Comparison of ENCODE assay signal across 6 cellular contexts in the genomic region with DNA sequence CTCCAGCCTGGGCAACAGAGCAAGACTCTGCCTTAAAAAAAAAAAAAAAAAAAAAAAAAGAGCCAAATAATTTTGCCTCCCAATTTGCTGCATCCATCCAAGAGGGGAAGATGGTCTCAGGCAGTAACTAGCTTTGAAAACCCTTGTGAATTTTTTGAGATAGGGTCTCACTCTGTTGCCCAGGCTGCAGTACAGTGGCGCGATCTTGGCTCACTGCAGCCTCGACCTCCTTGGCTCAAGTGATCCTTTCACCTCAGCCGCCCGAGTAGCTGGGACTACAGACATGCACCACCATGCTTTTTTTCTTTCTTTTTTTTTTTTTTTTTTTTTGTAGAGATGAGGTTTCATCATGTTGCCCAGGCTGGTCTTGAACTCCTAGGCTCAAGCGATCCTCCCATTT.
DNase-seq lines count a peak whose midpoint lies in the region; ATAC-seq and TF ChIP-seq lines count a peak whose summit lies in the region.
"Not testable (repeated sequence)": the region's sequence is repeated elsewhere in the genome, so short reads cannot be mapped to it uniquely, and the experiment has no call there.

No MANE protein-coding gene starts in this region.

- not testable (repeated sequence) for DNase-seq in body of pancreas; hepatocyte (ENCODE audit: low spot score); thyroid gland
- peak; percentile 5 for DNase-seq in sigmoid colon

- H2AFZ ChIP-seq in hepatocyte = not testable (repeated sequence)

- ATAC-seq in body of pancreas = not testable (repeated sequence)

- H3K9me3 ChIP-seq in BLaER1 treated with 17β-estradiol and CSF1 and Interleukin-3, amounts not matched to agents 10 nM and 100 nM (replicated peaks in 1 of 11) = peaks cover 0 to 34% (median 24%) of the 10 kb centered on the region in 11 experiments; a peak in 18 of 22 replicates
- H3K9me3 ChIP-seq in body of pancreas; hepatocyte (ENCODE audit: low read depth); sigmoid colon; thyroid gland: not testable (repeated sequence)

- not testable (repeated sequence) for TF ChIP-seq POLR2A in body of pancreas (IDR thresholded peaks at IDR 0.05); sigmoid colon (IDR thresholded peaks at IDR 0.05); thyroid gland (IDR thresholded peaks at IDR 0.05)

- intact Hi-C loops in body of pancreas (cut with DNase I); sigmoid colon (cut with DNase I); thyroid gland (cut with DNase I): not testable (repeated sequence)

- TF ChIP-seq EP300 in sigmoid colon (IDR thresholded peaks at IDR 0.05) = not testable (repeated sequence)

- WGBS in body of pancreas, 2 donors = 88 to 93% methylated on average over 5 to 6 of the region's 6 CpGs
- WGBS in hepatocyte (ENCODE audit: low lambda C conversion rate, missing lambda C conversion rate) = 99% methylated on average over 6 of the region's 6 CpGs
- 81 to 96% methylated on average over 6 of the region's 6 CpGs for WGBS in sigmoid colon, 2 donors
- 95% methylated on average over 6 of the region's 6 CpGs for WGBS in thyroid gland, 2 donors

- peaks cover 19% of the 10 kb centered on the region for H3K79me2 ChIP-seq in hepatocyte

- H3K4me3 ChIP-seq in BLaER1 treated with 17β-estradiol and CSF1 and Interleukin-3, amounts not matched to agents 10 nM and 100 nM; body of pancreas; hepatocyte; sigmoid colon; thyroid gland (replicated peaks in 1 of 3): not testable (repeated sequence)

- H3K27ac ChIP-seq in BLaER1 treated with 17β-estradiol and CSF1 and Interleukin-3, amounts not matched to agents 10 nM and 100 nM = peak overlapping the region in 4 of 11 experiments; percentile 64 to 76 (median 68); a peak in 6 of 22 replicates
- H3K27ac ChIP-seq in VCaP (peak overlapping the region; percentile 47), body of pancreas (peak overlapping the region in 3 of 4 donors; percentile 65 to 72 (median 71)), hepatocyte (peak overlapping the region; percentile 87), sigmoid colon (peak overlapping the region in 2 of 4 donors; percentile 65 to 76), thyroid gland (peak overlapping the region in 2 of 3 donors; percentile 92 to 100)

- not testable (repeated sequence) for H3K9me2 ChIP-seq in hepatocyte (replicated peaks; ENCODE audit: insufficient read depth)

- not testable (repeated sequence) for H3K27me3 ChIP-seq in BLaER1 treated with 17β-estradiol and CSF1 and Interleukin-3, amounts not matched to agents 10 nM and 100 nM; body of pancreas; hepatocyte; sigmoid colon; thyroid gland

- TF ChIP-seq CTCF in VCaP (conservative IDR thresholded peaks at IDR 0.05); body of pancreas (IDR thresholded peaks at IDR 0.05); hepatocyte (IDR thresholded peaks at IDR 0.05; ENCODE audit: poor library complexity); sigmoid colon (IDR thresholded peaks at IDR 0.05); thyroid gland (IDR thresholded peaks at IDR 0.05): not testable (repeated sequence)

- peaks cover 59 to 95% (median 77%) of the 10 kb centered on the region in 10 experiments for H3K4me1 ChIP-seq in BLaER1 treated with 17β-estradiol and CSF1 and Interleukin-3, amounts not matched to agents 10 nM and 100 nM
- H3K4me1 ChIP-seq in body of pancreas = peaks cover 16% of the 10 kb centered on the region
- H3K4me1 ChIP-seq in hepatocyte (ENCODE audit: insufficient read depth) = peaks cover 14% of the 10 kb centered on the region
- H3K4me1 ChIP-seq in sigmoid colon = peaks cover 0 to 24% (median 19%) of the 10 kb centered on the region in 4 donors
- peaks cover 41 to 51% of the 10 kb centered on the region in 2 donors for H3K4me1 ChIP-seq in thyroid gland

- not testable (repeated sequence) for H4K20me1 ChIP-seq in BLaER1 treated with 17β-estradiol and CSF1 and Interleukin-3, amounts not matched to agents 10 nM and 100 nM; hepatocyte (ENCODE audit: insufficient read depth, poor library complexity, severe bottlenecking)

- H3K9ac ChIP-seq in BLaER1 treated with 17β-estradiol and CSF1 and Interleukin-3, amounts not matched to agents 10 nM and 100 nM = not testable (repeated sequence)

- H3K36me3 ChIP-seq in BLaER1 treated with 17β-estradiol and CSF1 and Interleukin-3, amounts not matched to agents 10 nM and 100 nM = peaks cover 0 to 69% (median 39%) of the 10 kb centered on the region in 11 experiments; a peak in 20 of 22 replicates
- H3K36me3 ChIP-seq in body of pancreas (replicated peaks in 1 of 2; ENCODE audit: insufficient read depth in 1 of 2, low read depth in 2 of 2); hepatocyte (replicated peaks; ENCODE audit: insufficient read depth, low read depth); sigmoid colon; thyroid gland: not testable (repeated sequence)

- H3K4me2 ChIP-seq in BLaER1 treated with 17β-estradiol and CSF1 and Interleukin-3, amounts not matched to agents 10 nM and 100 nM = peak overlapping the region in 8 of 11 experiments; percentile 53 to 83 (median 66); a peak in 12 of 22 replicates
- H3K4me2 ChIP-seq in hepatocyte = peak overlapping the region; percentile 58
